In genomic region chr4:57265831-57266582, GRCh38 we compare ENCODE assay signal across 15 cellular contexts.
A peak's percentile ranks its signal among the peaks of the same experiment; 100 is the strongest.
DNase-seq lines count a peak whose midpoint lies in the region; ATAC-seq and TF ChIP-seq lines count a peak whose summit lies in the region.
"Had no signal": no experiment of that assay in that cellular context is flagged by ENCODE, and none has a peak within 500 bp of the region (broad histone marks: within the 10 kb centered on the region; RNA-seq: fewer than 3 reads in every experiment).

No MANE protein-coding gene starts in this region.

- ATAC-seq in Right ventricle myocardium superior (ENCODE audit: poor library complexity), result peak; percentile 85
- peak; percentile 78 for ATAC-seq in upper lobe of right lung
- ATAC-seq in esophagus mucosa, result no peak

- H3K9me3 ChIP-seq in right atrium auricular region (peaks cover 0 to 10% of the 10 kb centered on the region in 2 donors), upper lobe of right lung (no peaks in the 10 kb centered on the region)

- H3K27me3 ChIP-seq in right atrium auricular region (no peaks in the 10 kb centered on the region), upper lobe of right lung (no peaks in the 10 kb centered on the region)
- H3K27me3 ChIP-seq: stomach had no signal

- TF ChIP-seq CTCF in right atrium auricular region (IDR thresholded peaks at IDR 0.05) (no peak), upper lobe of right lung (IDR thresholded peaks at IDR 0.05) (no peak)

- no peak overlapping the region for H3K27ac ChIP-seq in right atrium auricular region
- H3K27ac ChIP-seq in upper lobe of right lung, result no peak overlapping the region
- H3K27ac ChIP-seq: PC-9, stomach had no signal

- H3K4me1 ChIP-seq in right atrium auricular region (peaks cover 0 to 8% of the 10 kb centered on the region in 2 donors), upper lobe of right lung (no peaks in the 10 kb centered on the region)
- H3K4me1 ChIP-seq: stomach had no signal

- intact Hi-C loops in Right ventricle myocardium superior (cut with DNase I), result no loop called here
- intact Hi-C loops in head of caudate nucleus (cut with DNase I), result no loop called here
- intact Hi-C loops in upper lobe of right lung (cut with DNase I), result no loop called here

- H3K4me3 ChIP-seq in right atrium auricular region, result no peak overlapping the region
- no peak overlapping the region for H3K4me3 ChIP-seq in upper lobe of right lung
- H3K4me3 ChIP-seq: PC-9, stomach had no signal

- H3K36me3 ChIP-seq in right atrium auricular region, result no peaks in the 10 kb centered on the region
- no peaks in the 10 kb centered on the region for H3K36me3 ChIP-seq in upper lobe of right lung
- H3K36me3 ChIP-seq: stomach had no signal

- DNase-seq in Right ventricle myocardium superior (peak; percentile 59), right atrium auricular region (ENCODE audit: low spot score) (no peak), head of caudate nucleus (peak in 29 of 42 donors; percentile 11 to 66 (median 25)), left kidney (ENCODE audit: low read depth, low spot score) (peak; percentile 80), upper lobe of right lung (no peak), NCI-H1092 treated with DMSO at 0.1 percent for 48 hours (lab: John Stamatoyannopoulos, UW) (no peak)
- DNase-seq in stimulated activated CD4-positive, alpha-beta T cell treated with anti-CD3 and anti-CD28 coated beads, Interleukin-4, amount 100 ng/mL, for 1 hour, result no peak
- DNase-seq: activated effector memory CD4-positive, alpha-beta T cell treated with Interleukin-2 at 50 U/mL for 16 hours; effector CD4-positive, alpha-beta T cell; HCEC 1CT; NCI-H1930; NCI-H524; PC-9; stomach had no signal

Comparison
In these comparisons a context has a peak if more than half of its experiments do, and no peak if none do; other contexts are left out.
1. DNase-seq: peak in Right ventricle myocardium superior (single experiment), head of caudate nucleus (29 of 42) and left kidney (single experiment); none in right atrium auricular region (single experiment), upper lobe of right lung (single experiment), stimulated activated CD4-positive, alpha-beta T cell treated with anti-CD3 and anti-CD28 coated beads, Interleukin-4, amount 100 ng/mL, for 1 hour (single experiment) and NCI-H1092 treated with DMSO at 0.1 percent for 48 hours (single experiment).